ENCODE assay signal across 1 cellular context in genomic region chr21:41368361-41369104, GRCh38.
TF ChIP-seq lines count a peak whose summit lies in the region.

No MANE protein-coding gene starts in this region.

TF ChIP-seq in WTC11, 78 proteins besides CTCF, POLR2A, EP300 and RAD21 (continued from another document):
- no peak for TF ChIP-seq E2F4 (CRISPR knock-in tag; IDR thresholded peaks at IDR 0.05; ENCODE audit: borderline replicate concordance, low read depth)
